Comparison of ENCODE assay signal across 1 cellular context in the genomic region with DNA sequence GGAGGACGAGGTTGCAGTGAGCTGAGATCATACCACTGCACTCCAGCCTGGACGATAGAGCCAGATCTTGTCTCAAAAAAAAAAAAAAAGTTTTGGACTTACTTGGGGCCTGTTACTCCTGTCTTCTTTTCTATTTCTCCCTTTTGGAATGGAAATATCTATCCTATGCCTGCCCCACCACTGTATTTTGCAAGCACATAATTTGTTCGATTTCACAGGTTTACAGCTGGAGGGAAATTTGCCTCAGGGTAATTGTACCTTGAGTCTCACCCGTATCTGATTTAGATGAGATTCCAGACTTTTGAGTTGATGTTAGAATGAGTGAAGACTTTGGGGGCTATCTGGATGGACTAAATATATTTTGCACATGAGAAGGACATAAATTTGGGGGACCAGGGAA.
TF ChIP-seq lines count a peak whose summit lies in the region.

No MANE protein-coding gene starts in this region.

TF ChIP-seq in HEK293, 187 proteins besides CTCF, POLR2A, EP300 and RAD21:
- TF ChIP-seq, protein P1, sequence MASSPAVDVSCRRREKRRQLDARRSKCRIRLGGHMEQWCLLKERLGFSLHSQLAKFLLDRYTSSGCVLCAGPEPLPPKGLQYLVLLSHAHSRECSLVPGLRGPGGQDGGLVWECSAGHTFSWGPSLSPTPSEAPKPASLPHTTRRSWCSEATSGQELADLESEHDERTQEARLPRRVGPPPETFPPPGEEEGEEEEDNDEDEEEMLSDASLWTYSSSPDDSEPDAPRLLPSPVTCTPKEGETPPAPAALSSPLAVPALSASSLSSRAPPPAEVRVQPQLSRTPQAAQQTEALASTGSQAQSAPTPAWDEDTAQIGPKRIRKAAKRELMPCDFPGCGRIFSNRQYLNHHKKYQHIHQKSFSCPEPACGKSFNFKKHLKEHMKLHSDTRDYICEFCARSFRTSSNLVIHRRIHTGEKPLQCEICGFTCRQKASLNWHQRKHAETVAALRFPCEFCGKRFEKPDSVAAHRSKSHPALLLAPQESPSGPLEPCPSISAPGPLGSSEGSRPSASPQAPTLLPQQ (tag by site-specific recombination; IDR thresholded peaks at IDR 0.05), result no peak
- TF ChIP-seq ZNF529 (tag by site-specific recombination; IDR thresholded peaks at IDR 0.05; ENCODE audit: insufficient replicate concordance) (no peak), ZNF623 (tag by site-specific recombination; IDR thresholded peaks at IDR 0.05) (no peak)
- TF ChIP-seq, protein P2, sequence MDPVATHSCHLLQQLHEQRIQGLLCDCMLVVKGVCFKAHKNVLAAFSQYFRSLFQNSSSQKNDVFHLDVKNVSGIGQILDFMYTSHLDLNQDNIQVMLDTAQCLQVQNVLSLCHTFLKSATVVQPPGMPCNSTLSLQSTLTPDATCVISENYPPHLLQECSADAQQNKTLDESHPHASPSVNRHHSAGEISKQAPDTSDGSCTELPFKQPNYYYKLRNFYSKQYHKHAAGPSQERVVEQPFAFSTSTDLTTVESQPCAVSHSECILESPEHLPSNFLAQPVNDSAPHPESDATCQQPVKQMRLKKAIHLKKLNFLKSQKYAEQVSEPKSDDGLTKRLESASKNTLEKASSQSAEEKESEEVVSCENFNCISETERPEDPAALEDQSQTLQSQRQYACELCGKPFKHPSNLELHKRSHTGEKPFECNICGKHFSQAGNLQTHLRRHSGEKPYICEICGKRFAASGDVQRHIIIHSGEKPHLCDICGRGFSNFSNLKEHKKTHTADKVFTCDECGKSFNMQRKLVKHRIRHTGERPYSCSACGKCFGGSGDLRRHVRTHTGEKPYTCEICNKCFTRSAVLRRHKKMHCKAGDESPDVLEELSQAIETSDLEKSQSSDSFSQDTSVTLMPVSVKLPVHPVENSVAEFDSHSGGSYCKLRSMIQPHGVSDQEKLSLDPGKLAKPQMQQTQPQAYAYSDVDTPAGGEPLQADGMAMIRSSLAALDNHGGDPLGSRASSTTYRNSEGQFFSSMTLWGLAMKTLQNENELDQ (tag by site-specific recombination; IDR thresholded peaks at IDR 0.05; ENCODE audit: low read depth), result no peak
- TF ChIP-seq, protein P3, sequence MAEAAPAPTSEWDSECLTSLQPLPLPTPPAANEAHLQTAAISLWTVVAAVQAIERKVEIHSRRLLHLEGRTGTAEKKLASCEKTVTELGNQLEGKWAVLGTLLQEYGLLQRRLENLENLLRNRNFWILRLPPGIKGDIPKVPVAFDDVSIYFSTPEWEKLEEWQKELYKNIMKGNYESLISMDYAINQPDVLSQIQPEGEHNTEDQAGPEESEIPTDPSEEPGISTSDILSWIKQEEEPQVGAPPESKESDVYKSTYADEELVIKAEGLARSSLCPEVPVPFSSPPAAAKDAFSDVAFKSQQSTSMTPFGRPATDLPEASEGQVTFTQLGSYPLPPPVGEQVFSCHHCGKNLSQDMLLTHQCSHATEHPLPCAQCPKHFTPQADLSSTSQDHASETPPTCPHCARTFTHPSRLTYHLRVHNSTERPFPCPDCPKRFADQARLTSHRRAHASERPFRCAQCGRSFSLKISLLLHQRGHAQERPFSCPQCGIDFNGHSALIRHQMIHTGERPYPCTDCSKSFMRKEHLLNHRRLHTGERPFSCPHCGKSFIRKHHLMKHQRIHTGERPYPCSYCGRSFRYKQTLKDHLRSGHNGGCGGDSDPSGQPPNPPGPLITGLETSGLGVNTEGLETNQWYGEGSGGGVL (tag by site-specific recombination; IDR thresholded peaks at IDR 0.05), result no peak
- TF ChIP-seq, protein P4, sequence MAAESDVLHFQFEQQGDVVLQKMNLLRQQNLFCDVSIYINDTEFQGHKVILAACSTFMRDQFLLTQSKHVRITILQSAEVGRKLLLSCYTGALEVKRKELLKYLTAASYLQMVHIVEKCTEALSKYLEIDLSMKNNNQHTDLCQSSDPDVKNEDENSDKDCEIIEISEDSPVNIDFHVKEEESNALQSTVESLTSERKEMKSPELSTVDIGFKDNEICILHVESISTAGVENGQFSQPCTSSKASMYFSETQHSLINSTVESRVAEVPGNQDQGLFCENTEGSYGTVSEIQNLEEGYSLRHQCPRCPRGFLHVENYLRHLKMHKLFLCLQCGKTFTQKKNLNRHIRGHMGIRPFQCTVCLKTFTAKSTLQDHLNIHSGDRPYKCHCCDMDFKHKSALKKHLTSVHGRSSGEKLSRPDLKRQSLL (tag by site-specific recombination; IDR thresholded peaks at IDR 0.05), result 0 out of 2 replicates have a peak, but pooled peaks have one; percentile 12
